In genomic region chr9:97773723-97774122, GRCh38 we compare ENCODE assay signal across 1 cellular context.
TF ChIP-seq lines count a peak whose summit lies in the region.

No MANE protein-coding gene starts in this region.

TF ChIP-seq in GM23338, 12 proteins besides CTCF, POLR2A, EP300 and RAD21 (continued from another document):
- no peak for TF ChIP-seq ZNF462 (CRISPR knock-in tag; IDR thresholded peaks at IDR 0.05)
- no peak for TF ChIP-seq STAT1 (IDR thresholded peaks at IDR 0.05; ENCODE audit: unreplicated experiment)
- TF ChIP-seq POLR2AphosphoS5 (IDR thresholded peaks at IDR 0.05; ENCODE audit: low read depth), result no peak
- TF ChIP-seq, protein P1, sequence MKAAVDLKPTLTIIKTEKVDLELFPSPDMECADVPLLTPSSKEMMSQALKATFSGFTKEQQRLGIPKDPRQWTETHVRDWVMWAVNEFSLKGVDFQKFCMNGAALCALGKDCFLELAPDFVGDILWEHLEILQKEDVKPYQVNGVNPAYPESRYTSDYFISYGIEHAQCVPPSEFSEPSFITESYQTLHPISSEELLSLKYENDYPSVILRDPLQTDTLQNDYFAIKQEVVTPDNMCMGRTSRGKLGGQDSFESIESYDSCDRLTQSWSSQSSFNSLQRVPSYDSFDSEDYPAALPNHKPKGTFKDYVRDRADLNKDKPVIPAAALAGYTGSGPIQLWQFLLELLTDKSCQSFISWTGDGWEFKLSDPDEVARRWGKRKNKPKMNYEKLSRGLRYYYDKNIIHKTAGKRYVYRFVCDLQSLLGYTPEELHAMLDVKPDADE (IDR thresholded peaks at IDR 0.05), result no peak
- no peak for TF ChIP-seq JUNB (IDR thresholded peaks at IDR 0.05; ENCODE audit: unreplicated experiment)
- TF ChIP-seq EZH2 (IDR thresholded peaks at IDR 0.05; ENCODE audit: low read depth, unreplicated experiment), result no peak
- TF ChIP-seq ZNF331 (CRISPR knock-in tag; IDR thresholded peaks at IDR 0.05; ENCODE audit: low read depth), result no peak
- TF ChIP-seq NANOG (IDR thresholded peaks at IDR 0.05; ENCODE audit: borderline replicate concordance), result no peak
TF ChIP-seq in GM23338: peak in this region for 0.
